Comparison of ENCODE assay signal across 1 cellular context in the genomic region with DNA sequence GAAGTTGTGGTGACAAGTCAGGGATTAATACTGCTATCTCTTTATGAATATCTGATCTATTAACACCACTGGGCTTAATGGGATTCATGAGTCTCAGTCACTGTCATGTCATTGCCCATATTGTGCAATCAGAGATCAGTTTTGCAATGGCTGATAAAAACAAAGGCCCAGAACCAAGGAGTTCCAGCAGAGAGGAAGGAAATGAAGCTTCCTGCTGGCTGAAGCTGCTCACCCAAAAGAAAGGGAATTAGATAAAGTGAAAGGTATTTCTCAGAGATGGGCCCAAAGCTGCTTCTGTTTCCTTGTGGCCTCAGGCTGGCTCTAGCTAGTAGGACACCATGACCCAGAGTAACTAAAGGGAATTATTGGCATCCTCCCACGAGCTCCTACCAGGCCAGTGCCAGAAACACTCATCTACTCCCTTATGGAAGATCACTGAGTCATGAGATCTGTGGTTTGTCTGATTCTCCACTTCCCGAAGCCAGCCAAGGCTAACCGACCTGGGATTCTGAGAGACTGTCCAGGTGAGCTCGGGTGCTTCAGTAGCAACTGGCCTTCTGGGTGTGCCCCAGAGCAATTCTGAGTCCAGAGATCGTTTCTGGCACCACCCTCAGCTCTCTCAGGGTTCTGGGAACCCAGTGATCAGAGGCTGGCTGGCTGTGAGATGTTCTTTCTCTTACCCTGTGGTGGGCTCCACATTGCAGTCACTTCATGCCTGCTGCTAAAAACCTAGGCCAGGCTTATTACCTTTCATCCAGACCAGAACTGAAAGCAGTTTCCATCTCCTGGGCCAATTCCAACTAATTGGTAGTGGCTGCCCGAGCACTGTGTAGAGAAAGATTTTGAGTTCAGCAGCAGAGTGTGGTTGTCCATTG.
TF ChIP-seq lines count a peak whose summit lies in the region.

No MANE protein-coding gene starts in this region.

TF ChIP-seq in HepG2, 621 proteins besides CTCF, POLR2A, EP300 and RAD21 (continued from another document):
- TF ChIP-seq, protein P1, sequence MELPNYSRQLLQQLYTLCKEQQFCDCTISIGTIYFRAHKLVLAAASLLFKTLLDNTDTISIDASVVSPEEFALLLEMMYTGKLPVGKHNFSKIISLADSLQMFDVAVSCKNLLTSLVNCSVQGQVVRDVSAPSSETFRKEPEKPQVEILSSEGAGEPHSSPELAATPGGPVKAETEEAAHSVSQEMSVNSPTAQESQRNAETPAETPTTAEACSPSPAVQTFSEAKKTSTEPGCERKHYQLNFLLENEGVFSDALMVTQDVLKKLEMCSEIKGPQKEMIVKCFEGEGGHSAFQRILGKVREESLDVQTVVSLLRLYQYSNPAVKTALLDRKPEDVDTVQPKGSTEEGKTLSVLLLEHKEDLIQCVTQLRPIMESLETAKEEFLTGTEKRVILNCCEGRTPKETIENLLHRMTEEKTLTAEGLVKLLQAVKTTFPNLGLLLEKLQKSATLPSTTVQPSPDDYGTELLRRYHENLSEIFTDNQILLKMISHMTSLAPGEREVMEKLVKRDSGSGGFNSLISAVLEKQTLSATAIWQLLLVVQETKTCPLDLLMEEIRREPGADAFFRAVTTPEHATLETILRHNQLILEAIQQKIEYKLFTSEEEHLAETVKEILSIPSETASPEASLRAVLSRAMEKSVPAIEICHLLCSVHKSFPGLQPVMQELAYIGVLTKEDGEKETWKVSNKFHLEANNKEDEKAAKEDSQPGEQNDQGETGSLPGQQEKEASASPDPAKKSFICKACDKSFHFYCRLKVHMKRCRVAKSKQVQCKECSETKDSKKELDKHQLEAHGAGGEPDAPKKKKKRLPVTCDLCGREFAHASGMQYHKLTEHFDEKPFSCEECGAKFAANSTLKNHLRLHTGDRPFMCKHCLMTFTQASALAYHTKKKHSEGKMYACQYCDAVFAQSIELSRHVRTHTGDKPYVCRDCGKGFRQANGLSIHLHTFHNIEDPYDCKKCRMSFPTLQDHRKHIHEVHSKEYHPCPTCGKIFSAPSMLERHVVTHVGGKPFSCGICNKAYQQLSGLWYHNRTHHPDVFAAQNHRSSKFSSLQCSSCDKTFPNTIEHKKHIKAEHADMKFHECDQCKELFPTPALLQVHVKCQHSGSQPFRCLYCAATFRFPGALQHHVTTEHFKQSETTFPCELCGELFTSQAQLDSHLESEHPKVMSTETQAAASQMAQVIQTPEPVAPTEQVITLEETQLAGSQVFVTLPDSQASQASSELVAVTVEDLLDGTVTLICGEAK (IDR thresholded peaks at IDR 0.05): no peak
- TF ChIP-seq, protein P1 (CRISPR knock-in tag; IDR thresholded peaks at IDR 0.05): no peak
- 0 out of 2 replicates have a peak, but pooled peaks have one; percentile 39 for TF ChIP-seq GATAD2A (CRISPR knock-in tag; IDR thresholded peaks at IDR 0.05)
- no peak for TF ChIP-seq SOX13 (IDR thresholded peaks at IDR 0.05)
- TF ChIP-seq SOX13 (CRISPR knock-in tag; conservative IDR thresholded peaks at IDR 0.05 in 1 of 2, IDR thresholded peaks at IDR 0.05 in 1 of 2): peak in 1 of 2 experiments; percentile 12; a peak in 1 of 4 replicates
- TF ChIP-seq SRY (CRISPR knock-in tag; IDR thresholded peaks at IDR 0.05): no peak
- TF ChIP-seq, protein P2, sequence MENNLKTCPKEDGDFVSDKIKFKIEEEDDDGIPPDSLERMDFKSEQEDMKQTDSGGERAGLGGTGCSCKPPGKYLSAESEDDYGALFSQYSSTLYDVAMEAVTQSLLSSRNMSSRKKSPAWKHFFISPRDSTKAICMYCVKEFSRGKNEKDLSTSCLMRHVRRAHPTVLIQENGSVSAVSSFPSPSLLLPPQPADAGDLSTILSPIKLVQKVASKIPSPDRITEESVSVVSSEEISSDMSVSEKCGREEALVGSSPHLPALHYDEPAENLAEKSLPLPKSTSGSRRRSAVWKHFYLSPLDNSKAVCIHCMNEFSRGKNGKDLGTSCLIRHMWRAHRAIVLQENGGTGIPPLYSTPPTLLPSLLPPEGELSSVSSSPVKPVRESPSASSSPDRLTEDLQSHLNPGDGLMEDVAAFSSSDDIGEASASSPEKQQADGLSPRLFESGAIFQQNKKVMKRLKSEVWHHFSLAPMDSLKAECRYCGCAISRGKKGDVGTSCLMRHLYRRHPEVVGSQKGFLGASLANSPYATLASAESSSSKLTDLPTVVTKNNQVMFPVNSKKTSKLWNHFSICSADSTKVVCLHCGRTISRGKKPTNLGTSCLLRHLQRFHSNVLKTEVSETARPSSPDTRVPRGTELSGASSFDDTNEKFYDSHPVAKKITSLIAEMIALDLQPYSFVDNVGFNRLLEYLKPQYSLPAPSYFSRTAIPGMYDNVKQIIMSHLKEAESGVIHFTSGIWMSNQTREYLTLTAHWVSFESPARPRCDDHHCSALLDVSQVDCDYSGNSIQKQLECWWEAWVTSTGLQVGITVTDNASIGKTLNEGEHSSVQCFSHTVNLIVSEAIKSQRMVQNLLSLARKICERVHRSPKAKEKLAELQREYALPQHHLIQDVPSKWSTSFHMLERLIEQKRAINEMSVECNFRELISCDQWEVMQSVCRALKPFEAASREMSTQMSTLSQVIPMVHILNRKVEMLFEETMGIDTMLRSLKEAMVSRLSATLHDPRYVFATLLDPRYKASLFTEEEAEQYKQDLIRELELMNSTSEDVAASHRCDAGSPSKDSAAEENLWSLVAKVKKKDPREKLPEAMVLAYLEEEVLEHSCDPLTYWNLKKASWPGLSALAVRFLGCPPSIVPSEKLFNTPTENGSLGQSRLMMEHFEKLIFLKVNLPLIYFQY (CRISPR knock-in tag; IDR thresholded peaks at IDR 0.05; ENCODE audit: borderline replicate concordance): no peak
- TF ChIP-seq ZNF644 (CRISPR knock-in tag; IDR thresholded peaks at IDR 0.05; ENCODE audit: low read depth): peak; percentile 45; the same call in 1 of the 2 replicates
- TF ChIP-seq HNF4A (CRISPR knock-in tag; IDR thresholded peaks at IDR 0.05): 0 out of 2 replicates have a peak, but pooled peaks have one; percentile 4
- no peak for TF ChIP-seq MAZ (IDR thresholded peaks at IDR 0.05; ENCODE audit: borderline replicate concordance, low read depth, low read length)
- no peak for TF ChIP-seq MAZ (CRISPR knock-in tag; IDR thresholded peaks at IDR 0.05; ENCODE audit: low read depth)
- no peak for TF ChIP-seq MBD4 (IDR thresholded peaks at IDR 0.05; ENCODE audit: borderline replicate concordance, low read length)
- no peak for TF ChIP-seq RFXANK (CRISPR knock-in tag; IDR thresholded peaks at IDR 0.05)
- TF ChIP-seq ZNF850 (CRISPR knock-in tag; conservative IDR thresholded peaks at IDR 0.05): no peak
- TF ChIP-seq MTF1 (CRISPR knock-in tag; IDR thresholded peaks at IDR 0.05): no peak
TF ChIP-seq in HepG2: peak in this region for 8.
